In genomic region chr11:76568144-76568543, GRCh38 we compare ENCODE assay signal across 24 cellular contexts.
"Had no signal": no experiment of that assay in that cellular context is flagged by ENCODE, and none has a peak within 500 bp of the region (broad histone marks: within the 10 kb centered on the region; RNA-seq: fewer than 3 reads in every experiment).

No MANE protein-coding gene starts in this region.

- H3K27ac Mint-ChIP-seq: activated B cell treated with CpG ODN at 0.5 μM for 24 hours; activated naive CD4-positive, alpha-beta T cell treated with anti-CD3 and anti-CD28 coated beads for 36 hours; mesothelial cell of epicardium; naive B cell; nephron progenitor cell; progenitor cell of endocrine pancreas; stimulated activated memory B cell treated with anti-CD40 and anti-IgM and Interleukin-4, amounts not matched to agents 10 μg/mL and 1 μg/mL and 100 μg/mL, for 72 hours had no signal

- H3K36me3 ChIP-seq: esophagus squamous epithelium, heart right ventricle, neutrophil, ovary, right lobe of liver, tibial nerve had no signal

- ATAC-seq: heart right ventricle; right lobe of liver; stimulated activated memory B cell treated with anti-CD40 and anti-IgM and Interleukin-4, amounts not matched to agents 10 μg/mL and 1 μg/mL and 100 μg/mL, for 72 hours had no signal

- H3K4me3 Mint-ChIP-seq: activated B cell treated with CpG ODN at 0.5 μM for 24 hours; activated naive CD4-positive, alpha-beta T cell treated with anti-CD3 and anti-CD28 coated beads for 36 hours; activated T-cell treated with anti-CD3 and anti-CD28 coated beads, Interleukin-2, amount 50 U/mL, for 24 hours; central memory CD8-positive, alpha-beta T cell; mesothelial cell of epicardium; naive B cell; nephron progenitor cell; stimulated activated memory B cell treated with anti-CD40 and anti-IgM and Interleukin-4, amounts not matched to agents 10 μg/mL and 1 μg/mL and 100 μg/mL, for 72 hours had no signal

- H3K9me3 Mint-ChIP-seq: activated B cell treated with CpG ODN at 0.5 μM for 24 hours; activated naive CD4-positive, alpha-beta T cell treated with anti-CD3 and anti-CD28 coated beads for 36 hours; activated T-cell treated with anti-CD3 and anti-CD28 coated beads, Interleukin-2, amount 50 U/mL, for 24 hours; central memory CD8-positive, alpha-beta T cell; stimulated activated memory B cell treated with anti-CD40 and anti-IgM and Interleukin-4, amounts not matched to agents 10 μg/mL and 1 μg/mL and 100 μg/mL, for 72 hours had no signal

- H3K27ac ChIP-seq: epithelial cell of prostate, esophagus squamous epithelium, heart right ventricle, neutrophil, ovary, right lobe of liver, SK-N-MC, tibial nerve had no signal

- H3K36me3 Mint-ChIP-seq: mesothelial cell of epicardium; naive B cell; stimulated activated memory B cell treated with anti-CD40 and anti-IgM and Interleukin-4, amounts not matched to agents 10 μg/mL and 1 μg/mL and 100 μg/mL, for 72 hours had no signal

- H3K27me3 Mint-ChIP-seq: activated T-cell treated with anti-CD3 and anti-CD28 coated beads, Interleukin-2, amount 50 U/mL, for 24 hours; progenitor cell of endocrine pancreas had no signal

- H3K4me3 ChIP-seq: esophagus squamous epithelium, heart right ventricle, ovary, right lobe of liver, SK-N-MC, tibial nerve had no signal

- H3K4me1 ChIP-seq: esophagus squamous epithelium, heart right ventricle, right lobe of liver, tibial nerve had no signal

- H3K27me3 ChIP-seq: esophagus squamous epithelium, heart right ventricle, neutrophil, ovary, right lobe of liver, tibial nerve had no signal

- DNase-seq: activated B cell treated with CpG ODN at 0.5 μM for 24 hours; activated CD4-positive, alpha-beta T cell treated with anti-CD3 and anti-CD28 coated beads for 48 hours; activated effector memory CD4-positive, alpha-beta T cell treated with Interleukin-2 at 50 U/mL for 16 hours; activated naive CD4-positive, alpha-beta T cell treated with anti-CD3 and anti-CD28 coated beads for 36 hours; activated T-cell treated with anti-CD3 and anti-CD28 coated beads, Interleukin-2, amount 50 U/mL, for 24 hours; dermis blood vessel endothelial cell; effector CD8-positive, alpha-beta T cell; esophagus squamous epithelium; foreskin melanocyte; heart right ventricle; naive B cell; nephron progenitor cell; ovary; right lobe of liver; stimulated activated CD4-positive, alpha-beta T cell treated with anti-CD3 and anti-CD28 coated beads, Interleukin-12 subunit alpha, Interleukin-12 subunit beta, amount 100 ng/mL, for 4 hours; stimulated activated CD4-positive, alpha-beta T cell treated with anti-CD3 and anti-CD28 coated beads, Interleukin-4, amount 100 ng/mL, for 24 hours had no signal

- H3K9me3 ChIP-seq: esophagus squamous epithelium, heart right ventricle, neutrophil, ovary, right lobe of liver, tibial nerve had no signal

- H3K4me1 Mint-ChIP-seq: central memory CD8-positive, alpha-beta T cell; nephron progenitor cell had no signal
